In genomic region chr20:31661625-31662371, GRCh38 we compare ENCODE assay signal across 8 cellular contexts. TPM values are rescaled to one million over a fixed set of nuclear protein-coding genes. Genes with fewer than 3 reads are reported as not detected.
A peak's percentile ranks its signal among the peaks of the same experiment; 100 is the strongest.
DNase-seq lines count a peak whose midpoint lies in the region; ATAC-seq and TF ChIP-seq lines count a peak whose summit lies in the region.

No MANE protein-coding gene starts in this region.

- DNase-seq in Caco-2 = peak; percentile 87 to 90
- DNase-seq in SK-MEL-5 (ENCODE audit: low read depth, low spot score) = peak; percentile 77
- peak; percentile 79 for DNase-seq in activated naive CD4-positive, alpha-beta T cell treated with Interleukin-2 at 50 U/mL for 16 hours
- peak; percentile 86 for DNase-seq in globus pallidus (ENCODE audit: low spot score)
- DNase-seq in occipital lobe (lab: John Stamatoyannopoulos, UW) = peak; percentile 78
- DNase-seq in suprapubic skin (ENCODE audit: low spot score in 2 of 2) = peak; percentile 83 to 86

- CTCF ChIA-PET in Caco-2 (lab: Charles Lee) = interaction anchor here (0.5 to 7.1 kb wide), 30 partner anchors 8 to 1019 kb away, joined by 3 to 394 read pairs (median 6); partner anchors contain the start of genes BCL2L1 and TPX2

- 4% methylated on average over 27 of the region's 31 CpGs for WGBS in suprapubic skin

- peak overlapping the region; percentile 43 for H3K4me3 Mint-ChIP-seq in Caco-2 (ENCODE audit: unreplicated experiment)

- TF ChIP-seq CTCF in Caco-2 (IDR thresholded peaks at IDR 0.05; ENCODE audit: insufficient read depth in 1 of 2, low read depth in 1 of 2, low read length in 1 of 2, severe bottlenecking in 1 of 2, unreplicated experiment in 1 of 2) (peak; percentile 93 to 98), suprapubic skin (IDR thresholded peaks at IDR 0.05) (peak; percentile 52 to 80)

- H3K4me3 ChIP-seq in Caco-2 (ENCODE audit: low read depth, low read length) (no peak overlapping the region), suprapubic skin (peak overlapping the region; percentile 41)

- in situ Hi-C loops in SK-MEL-5 (cut with HindIII; ENCODE audit: low pct_unique_long_range_greater_than_20kb, low sequenced_read_pairs) = no loop called here

- POLR2A ChIA-PET in Caco-2 (lab: Charles Lee) = interaction anchor here (0.6 to 3.4 kb wide), 17 partner anchors 16 to 77 kb away, joined by 3 to 68 read pairs (median 5); partner anchors contain the start of genes BCL2L1 and TPX2

- TSS peak; percentile 93 for BruUV-seq in Caco-2 (replicated peaks; lab: Mats Ljungman, UMichigan)

- H3K27me3 Mint-ChIP-seq in Caco-2 (ENCODE audit: insufficient read depth, unreplicated experiment) = no peaks in the 10 kb centered on the region

- intact Hi-C loops in Caco-2 (cut with micrococcal nuclease; ENCODE audit: unreplicated experiment) = loop anchor here (1.0 kb wide), 2 partner anchors 27 to 62 kb away; no protein-coding TSS in a partner anchor

- no peaks in the 10 kb centered on the region for H3K9me3 Mint-ChIP-seq in Caco-2 (ENCODE audit: unreplicated experiment)

- H3K36me3 Mint-ChIP-seq in Caco-2 (ENCODE audit: insufficient read depth, unreplicated experiment) = peaks cover 89% of the 10 kb centered on the region

- H3K27me3 ChIP-seq in Caco-2 (replicated peaks; ENCODE audit: control insufficient read depth, insufficient read depth, low read length) (no peaks in the 10 kb centered on the region), suprapubic skin (no peaks in the 10 kb centered on the region)

- no peak for TF ChIP-seq POLR2A in suprapubic skin (IDR thresholded peaks at IDR 0.05)

- H3K4me1 Mint-ChIP-seq in Caco-2 (ENCODE audit: low read depth, unreplicated experiment) = peaks cover 68% of the 10 kb centered on the region

- TF ChIP-seq EP300 in suprapubic skin (IDR thresholded peaks at IDR 0.05) = no peak

- H3K27ac ChIP-seq in KOPT-K1 (ENCODE audit: low read depth, low read length, poor library complexity, severe bottlenecking) (peak overlapping the region; percentile 82), suprapubic skin (peak overlapping the region; percentile 66)

- H3K4me1 ChIP-seq in Caco-2 = peaks cover 57% of the 10 kb centered on the region
- peaks cover 41% of the 10 kb centered on the region for H3K4me1 ChIP-seq in suprapubic skin

- H3K36me3 ChIP-seq in Caco-2 (ENCODE audit: control insufficient read depth, insufficient read depth, low read length) (peaks cover 14% of the 10 kb centered on the region), KOPT-K1 (ENCODE audit: insufficient read depth, low read length) (peaks cover 36% of the 10 kb centered on the region), suprapubic skin (peaks cover 29% of the 10 kb centered on the region)

- peak overlapping the region; percentile 79 for H3K27ac Mint-ChIP-seq in Caco-2 (ENCODE audit: unreplicated experiment)

- H3K9me3 ChIP-seq in Caco-2 (no peaks in the 10 kb centered on the region), KOPT-K1 (ENCODE audit: insufficient read depth, low read length, poor library complexity, severe bottlenecking) (no peaks in the 10 kb centered on the region), suprapubic skin (no peaks in the 10 kb centered on the region)

- ATAC-seq in GM21528 (IDR thresholded peaks at IDR 0.05; ENCODE audit: low FRiP score, unreplicated experiment) = peak; percentile 52

RNA-seq across cellular contexts. Expression of gene COX4I2, which starts 24.1 kb away (rescaled TPM):
- total RNA-seq in Caco-2 (2022) (not detected in 2 replicates), occipital lobe (not detected), suprapubic skin (1 to 10 TPM in 1 of 4 donors, not detected in 3; 2.7 TPM)
- not detected in 2 replicates for total RNA-seq in SK-MEL-5 (2014; rRNA removed; shearing (Covaris generic))
- not detected in 2 replicates for polyA plus RNA-seq in SK-MEL-5 (2015; cell fraction: cytosol; rRNA removed)
- not detected in 2 replicates for polyA plus RNA-seq in SK-MEL-5 (2015; cell fraction: nucleus; rRNA removed)

RNA-seq across cellular contexts. Expression of gene ID1, which starts 56.7 kb away (rescaled TPM):
- 157 and 163 TPM in 2 replicates for total RNA-seq in Caco-2 (2022)
- total RNA-seq in SK-MEL-5 (2014; rRNA removed; shearing (Covaris generic)) = 23.3 and 28.2 TPM in 2 replicates
- polyA plus RNA-seq in SK-MEL-5 (2015; cell fraction: cytosol; rRNA removed) = 142 and 173 TPM in 2 replicates
- 97.8 and 158 TPM in 2 replicates for polyA plus RNA-seq in SK-MEL-5 (2015; cell fraction: nucleus; rRNA removed)
- total RNA-seq in occipital lobe = 66.9 TPM
- total RNA-seq in suprapubic skin = 100 to 1,000 TPM; 335 to 766 (median 507) TPM
